8 cellular contexts compared by ENCODE assay signal in genomic region chr17:5097101-5097834, GRCh38. TPM values are rescaled to one million over a fixed set of nuclear protein-coding genes. Genes with fewer than 3 reads are reported as not detected.
DNase-seq lines count a peak whose midpoint lies in the region; ATAC-seq and TF ChIP-seq lines count a peak whose summit lies in the region.

No MANE protein-coding gene starts in this region.

- peaks cover 39% of the 10 kb centered on the region for H3K36me3 Mint-ChIP-seq in natural killer cell

- ATAC-seq in natural killer cell (peak; percentile 81 to 97 (median 97)), PC-3 (no peak)

- 10 to 33% methylated on average over 2 to 44 of the region's 63 CpGs for WGBS in transverse colon (ENCODE audit: low coverage in 1 of 2), 2 donors

- H3K9me3 ChIP-seq in BE2C = no peaks in the 10 kb centered on the region; the same call in 1 of the 2 replicates
- peaks cover 52 to 56% of the 10 kb centered on the region in 2 donors for H3K9me3 ChIP-seq in transverse colon
- H3K9me3 ChIP-seq in PC-3 (ENCODE audit: low read length) = peaks cover 2% of the 10 kb centered on the region; the same call in 1 of the 2 replicates

- H3K36me3 ChIP-seq in BE2C (no peaks in the 10 kb centered on the region), transverse colon (peaks cover 0 to 13% (median 3%) of the 10 kb centered on the region in 4 donors), PC-3 (ENCODE audit: low read depth, low read length) (peaks cover under 1% of the 10 kb centered on the region; the same call in 1 of the 2 replicates)

- in situ Hi-C loops in transverse colon (cut with MboI; ENCODE audit: low pct_ligation_motif_present in 1 of 4, low pct_unique_long_range_greater_than_20kb in 1 of 4, low sequenced_read_pairs in 3 of 4) = no loop called here

- intact Hi-C loops in natural killer cell (cut with micrococcal nuclease) = loop anchor here (1.0 to 10.0 kb wide), 2 partner anchors 14 to 98 kb away; partner anchors contain the start of genes ZNF232 and ZNF594
- intact Hi-C loops in transverse colon (cut with DNase I; ENCODE audit: low total_unique reads) = no loop called here
- intact Hi-C loops in PC-3 (cut with micrococcal nuclease) = no loop called here

- H3K9me3 Mint-ChIP-seq in natural killer cell = peaks cover 15 to 26% of the 10 kb centered on the region in 2 donors

- no peaks in the 10 kb centered on the region for H3K9me2 ChIP-seq in PC-3 (replicated peaks; ENCODE audit: low read length)

- H3K4me2 ChIP-seq in PC-3 (ENCODE audit: low read length) = no peak overlapping the region

- peaks cover 12 to 13% of the 10 kb centered on the region in 2 donors for H3K4me1 Mint-ChIP-seq in natural killer cell

- H3K27ac ChIP-seq in transverse colon = peak overlapping the region; percentile 7 to 64 (median 48)
- no peak overlapping the region for H3K27ac ChIP-seq in PC-3 (ENCODE audit: low read length)

- H3K27ac Mint-ChIP-seq in natural killer cell = peak overlapping the region; percentile 43 to 76

- H3K9ac ChIP-seq in PC-3 (ENCODE audit: low read length) = no peak overlapping the region

- H3K4me3 ChIP-seq in BE2C (ENCODE audit: low read depth, low read length) (peak overlapping the region; percentile 49), transverse colon (peak overlapping the region in 3 of 4 donors; percentile 23 to 55 (median 26)), PC-3 (ENCODE audit: low read length) (no peak overlapping the region)

- H3K4me3 Mint-ChIP-seq in natural killer cell = peak overlapping the region; percentile 90

- CTCF ChIA-PET in PC-3 (lab: Charles Lee) = no interaction called here

- no peak overlapping the region for H2AFZ ChIP-seq in PC-3 (ENCODE audit: low read length)

- H3F3A ChIP-seq in PC-3 (ENCODE audit: low read length, unreplicated experiment) = no peaks in the 10 kb centered on the region

- no peaks in the 10 kb centered on the region for H3K4me1 ChIP-seq in BE2C
- peaks cover 0 to 6% (median 0%) of the 10 kb centered on the region in 4 donors for H3K4me1 ChIP-seq in transverse colon
- no peaks in the 10 kb centered on the region for H3K4me1 ChIP-seq in PC-3 (ENCODE audit: insufficient read depth, low read length)

- TF ChIP-seq CTCF in BE2C (IDR thresholded peaks at IDR 0.05; ENCODE audit: low read depth, low read length) = no peak
- no peak for TF ChIP-seq CTCF in natural killer cell (IDR thresholded peaks at IDR 0.05)
- no peak for TF ChIP-seq CTCF in transverse colon (IDR thresholded peaks at IDR 0.05)
- no peak for TF ChIP-seq CTCF in PC-3 (conservative IDR thresholded peaks at IDR 0.05; ENCODE audit: low read depth, low read length)

- H4K20me1 ChIP-seq in PC-3 (ENCODE audit: low read length) = no peaks in the 10 kb centered on the region

- H3K27me3 ChIP-seq in BE2C (0 out of 2 replicates have a peak, but pooled peaks cover 3% of the 10 kb centered on the region), transverse colon (peaks cover 4% of the 10 kb centered on the region), PC-3 (ENCODE audit: low read length) (no peaks in the 10 kb centered on the region)

- TF ChIP-seq POLR2A in transverse colon (IDR thresholded peaks at IDR 0.05) = no peak

- peak; percentile 51 for DNase-seq in BE2C
- peak; percentile 39 to 81 for DNase-seq in NCI-H524 (lab: John Stamatoyannopoulos, UW)
- DNase-seq in effector CD8-positive, alpha-beta T cell (lab: John Stamatoyannopoulos, UW) = peak; percentile 29
- DNase-seq in natural killer cell = peak; percentile 46
- peak; percentile 50 for DNase-seq in transverse colon
- DNase-seq in EL = no peak
- DNase-seq in PC-3 = no peak
- no peak for DNase-seq in NAMALWA (ENCODE audit: low spot score)

- no peaks in the 10 kb centered on the region for H3K79me2 ChIP-seq in PC-3 (ENCODE audit: low read length)

- no peak for TF ChIP-seq EP300 in transverse colon (IDR thresholded peaks at IDR 0.05; ENCODE audit: low read depth)

- peaks cover 9 to 19% of the 10 kb centered on the region in 2 donors for H3K27me3 Mint-ChIP-seq in natural killer cell (ENCODE audit: low read depth in 2 of 2)

- BruUV-seq in PC-3 (replicated peaks; lab: Mats Ljungman, UMichigan) = no TSS peak

- POLR2A ChIA-PET in PC-3 (lab: Charles Lee; ENCODE audit: unreplicated experiment) = no interaction called here

RNA-seq across cellular contexts. Expression of gene ZNF232, which starts 14.4 kb away (rescaled TPM):
- 8.6 TPM for polyA plus RNA-seq in BE2C (2012; ENCODE audit: insufficient read depth, insufficient read length, low read depth)
- total RNA-seq in natural killer cell (1 to 10 TPM; 2.8 to 6.5 (median 5.6) TPM), transverse colon (10 to 100 TPM in 2 of 4 donors, 1 to 10 TPM in 2; 6.8 to 69.6 (median 27.2) TPM), PC-3 (2014; rRNA removed) (3.5 and 4.7 TPM in 2 replicates)

RNA-seq across cellular contexts. Expression of gene USP6, which starts 18.6 kb away (rescaled TPM):
- polyA plus RNA-seq in BE2C (2012; ENCODE audit: insufficient read depth, insufficient read length, low read depth) = 0.31 TPM
- total RNA-seq in natural killer cell = under 1 TPM; 0.07 to 0.34 (median 0.13) TPM
- under 1 TPM in 2 of 4 donors, not detected in 2; under 0.01 to 0.82 TPM for total RNA-seq in transverse colon
- not detected in 2 replicates for total RNA-seq in PC-3 (2014; rRNA removed)

RNA-seq across cellular contexts. Expression of gene ZFP3, which starts 19.0 kb away (rescaled TPM):
- polyA plus RNA-seq in BE2C (2012; ENCODE audit: insufficient read depth, insufficient read length, low read depth) = 4.4 TPM
- total RNA-seq in natural killer cell (1 to 10 TPM; 3.8 to 7.2 (median 5.1) TPM), transverse colon (10 to 100 TPM in 1 of 4 donors, 1 to 10 TPM in 3; 6.0 to 11.6 (median 8.6) TPM), PC-3 (2014; rRNA removed) (0.58 and 0.84 TPM in 2 replicates)

Comparison
In these comparisons a context has a peak if more than half of its experiments do, and no peak if none do; other contexts are left out.
1. DNase-seq: peak in BE2C (single experiment), NCI-H524 (2 of 2), effector CD8-positive, alpha-beta T cell (single experiment), natural killer cell (single experiment) and transverse colon (single experiment); none in EL (single experiment), PC-3 (single experiment) and NAMALWA (single experiment).